ENCODE assay signal across 11 cellular contexts in the genomic region with DNA sequence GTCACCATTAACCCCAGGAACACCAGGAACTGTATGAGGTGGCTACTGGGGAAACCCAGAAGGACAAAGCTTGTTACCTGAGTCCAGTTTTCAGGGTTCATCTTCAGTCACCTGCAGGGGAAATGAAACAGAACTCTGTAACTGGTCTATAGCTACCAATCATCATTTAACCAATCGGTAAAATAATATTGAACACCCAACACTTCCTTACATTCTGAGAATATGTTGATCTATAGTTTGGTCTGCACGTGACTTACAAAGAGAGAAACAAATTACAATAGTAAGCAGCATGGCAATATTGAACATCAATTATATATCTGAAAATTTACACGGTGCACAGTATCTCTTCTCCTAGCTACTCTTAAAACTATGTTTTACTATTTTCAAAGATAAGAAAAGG. TPM values are rescaled to one million over a fixed set of nuclear protein-coding genes. Genes with fewer than 3 reads are reported as not detected.
"Had no signal": no experiment of that assay in that cellular context is flagged by ENCODE, and none has a peak within 500 bp of the region (broad histone marks: within the 10 kb centered on the region; RNA-seq: fewer than 3 reads in every experiment).

A gene with protein sequence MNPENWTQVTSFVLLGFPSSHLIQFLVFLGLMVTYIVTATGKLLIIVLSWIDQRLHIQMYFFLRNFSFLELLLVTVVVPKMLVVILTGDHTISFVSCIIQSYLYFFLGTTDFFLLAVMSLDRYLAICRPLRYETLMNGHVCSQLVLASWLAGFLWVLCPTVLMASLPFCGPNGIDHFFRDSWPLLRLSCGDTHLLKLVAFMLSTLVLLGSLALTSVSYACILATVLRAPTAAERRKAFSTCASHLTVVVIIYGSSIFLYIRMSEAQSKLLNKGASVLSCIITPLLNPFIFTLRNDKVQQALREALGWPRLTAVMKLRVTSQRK (minus strand): TSS at position 101 of the 400 bp plus-strand sequence. CDS start 0 bp downstream, at position 101.

- H3K27ac Mint-ChIP-seq: GM23338, HFFc6 had no signal

- DNase-seq: GM23248, GOT3, H7, H9, HCEC 1CT, HFFc6 had no signal

- H3K27ac ChIP-seq: GM23248 had no signal

- H3K4me2 ChIP-seq: GM23338 had no signal

- H3K9ac ChIP-seq: GM23248 had no signal

- H3K9me3 ChIP-seq: HAP-1 had no signal

- H2AFZ ChIP-seq: GM23248, GM23338 had no signal

- ATAC-seq: GM23338, HCT116 had no signal

- H3K4me1 ChIP-seq: HAP-1 had no signal

- H3K36me3 ChIP-seq: HAP-1 had no signal

- H3K4me1 Mint-ChIP-seq: GM23338, H9 had no signal

- H3K9me3 Mint-ChIP-seq: GM23338, H9 had no signal

- H3K4me3 ChIP-seq: GM23248, GM23338, HAP-1 had no signal

- H3K4me3 Mint-ChIP-seq: GM23338, H9, HFFc6 had no signal

RNA-seq across cellular contexts. Expression of the gene that starts here (rescaled TPM):
- total RNA-seq: GM23248, GM23338, H1, H4, H7, H9, HFFc6 had no signal
- polyA plus RNA-seq: GM23248, GM23338, H1 had no signal
